ENCODE assay signal across 10 cellular contexts in genomic region chr12:103680591-103681065, GRCh38.
DNase-seq lines count a peak whose midpoint lies in the region; ATAC-seq lines count a peak whose summit lies in the region.
"Had no signal": no experiment of that assay in that cellular context is flagged by ENCODE, and none has a peak within 500 bp of the region (broad histone marks: within the 10 kb centered on the region; RNA-seq: fewer than 3 reads in every experiment).

No MANE protein-coding gene starts in this region.

- H3K9me3 Mint-ChIP-seq in activated T-helper 17 cell treated with anti-CD3 and anti-CD28 coated beads, Interleukin-2, amount 50 U/mL, for 72 hours, result no peaks in the 10 kb centered on the region

- H3K27ac Mint-ChIP-seq in activated T-helper 17 cell treated with anti-CD3 and anti-CD28 coated beads, Interleukin-2, amount 50 U/mL, for 72 hours, result no peak overlapping the region
- H3K27ac Mint-ChIP-seq: T-helper 17 cell had no signal

- ATAC-seq in activated T-helper 17 cell treated with anti-CD3 and anti-CD28 coated beads, Interleukin-2, amount 50 U/mL, for 72 hours (replicated peaks), result peak; percentile 9
- ATAC-seq in HG03097 (IDR thresholded peaks at IDR 0.05; ENCODE audit: low FRiP score, unreplicated experiment), result no peak
- ATAC-seq: T-helper 17 cell had no signal

- no peak overlapping the region for H3K4me3 Mint-ChIP-seq in activated T-helper 17 cell treated with anti-CD3 and anti-CD28 coated beads, Interleukin-2, amount 50 U/mL, for 72 hours
- H3K4me3 Mint-ChIP-seq: T-helper 17 cell had no signal

- peak; percentile 6 for DNase-seq in Ammon's horn (ENCODE audit: low spot score)
- peak; percentile 94 for DNase-seq in NCI-H1694 treated with DMSO at 0.1 percent for 48 hours (lab: John Stamatoyannopoulos, UW)
- peak; percentile 39 for DNase-seq in left kidney (ENCODE audit: low read depth, low spot score)
- DNase-seq in putamen (ENCODE audit: low spot score), result no peak
- no peak for DNase-seq in activated CD4-positive, CD25-positive, alpha-beta regulatory T cell (lab: John Stamatoyannopoulos, UW)
- DNase-seq in iPS-NIHi7 (ENCODE audit: extremely low spot score), result no peak
- DNase-seq: activated gamma-delta T cell treated with Interleukin-2 at 50 U/mL for 16 hours, T-helper 17 cell had no signal

- no peaks in the 10 kb centered on the region for H3K27me3 Mint-ChIP-seq in activated T-helper 17 cell treated with anti-CD3 and anti-CD28 coated beads, Interleukin-2, amount 50 U/mL, for 72 hours

- H3K36me3 Mint-ChIP-seq in activated T-helper 17 cell treated with anti-CD3 and anti-CD28 coated beads, Interleukin-2, amount 50 U/mL, for 72 hours (ENCODE audit: low read depth), result no peaks in the 10 kb centered on the region

- H3K4me1 Mint-ChIP-seq in activated T-helper 17 cell treated with anti-CD3 and anti-CD28 coated beads, Interleukin-2, amount 50 U/mL, for 72 hours, result no peaks in the 10 kb centered on the region

Comparison
In these comparisons a context has a peak if more than half of its experiments do, and no peak if none do; other contexts are left out.
1. DNase-seq: peak in Ammon's horn (single experiment), NCI-H1694 treated with DMSO at 0.1 percent for 48 hours (single experiment) and left kidney (single experiment); none in putamen (single experiment), activated CD4-positive, CD25-positive, alpha-beta regulatory T cell (0 of 4) and iPS-NIHi7 (single experiment).